Comparison of ENCODE assay signal across 15 cellular contexts in the genomic region with DNA sequence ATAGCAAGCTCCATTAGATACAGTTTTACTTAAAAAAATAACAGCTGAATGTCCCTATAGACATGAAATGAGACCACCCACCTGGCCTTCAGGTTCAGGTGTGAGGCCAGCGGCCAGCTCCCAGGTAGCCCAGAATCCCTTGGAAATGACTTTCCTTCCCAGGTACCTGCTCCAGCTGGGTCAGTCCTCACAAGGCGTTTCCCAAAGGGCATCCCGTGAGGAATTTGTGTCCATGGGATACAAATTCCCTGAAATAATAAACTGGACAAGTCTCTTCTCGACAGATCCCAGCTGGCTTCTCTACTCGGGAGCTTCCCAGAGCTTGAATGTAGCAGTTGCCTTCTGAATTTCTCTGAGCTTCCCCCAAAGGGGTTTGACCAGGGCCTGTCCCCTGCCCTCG.
DNase-seq lines count a peak whose midpoint lies in the region; ATAC-seq, FAIRE-seq and TF ChIP-seq lines count a peak whose summit lies in the region.
"Had no signal": no experiment of that assay in that cellular context is flagged by ENCODE, and none has a peak within 500 bp of the region (broad histone marks: within the 10 kb centered on the region; RNA-seq: fewer than 3 reads in every experiment).

No MANE protein-coding gene starts in this region.

- FAIRE-seq in urothelium cell line (lab: Jason Lieb, UNC) = no peak
- FAIRE-seq: kidney had no signal

- H3K27me3 ChIP-seq in right atrium auricular region (no peaks in the 10 kb centered on the region), heart right ventricle (no peaks in the 10 kb centered on the region), gastroesophageal sphincter (no peaks in the 10 kb centered on the region)
- H3K27me3 ChIP-seq: brain microvascular endothelial cell had no signal

- no peak for TF ChIP-seq POLR2A in gastroesophageal sphincter (IDR thresholded peaks at IDR 0.05)

- intact Hi-C loops in heart right ventricle (cut with DNase I) = loop anchor here in 1 of 10 donors (5.0 kb wide), 1 partner anchor 71 kb away; no protein-coding TSS in a partner anchor
- intact Hi-C loops in posterior vena cava (cut with DNase I) = loop anchor here (5.0 to 10.0 kb wide), 2 partner anchors 56 to 258 kb away; no protein-coding TSS in a partner anchor

- H3K4me1 ChIP-seq in right atrium auricular region (peaks cover 0 to 84% of the 10 kb centered on the region in 2 donors), heart right ventricle (peaks cover 9 to 98% (median 82%) of the 10 kb centered on the region in 9 donors), gastroesophageal sphincter (peaks cover 0 to 98% (median 62%) of the 10 kb centered on the region in 3 donors)

- no peak for ATAC-seq in heart right ventricle
- ATAC-seq in gastroesophageal sphincter = no peak
- ATAC-seq in GM18858 (IDR thresholded peaks at IDR 0.05; ENCODE audit: unreplicated experiment) = no peak

- no peak for TF ChIP-seq EP300 in gastroesophageal sphincter (IDR thresholded peaks at IDR 0.05)

- H3K27ac ChIP-seq in right atrium auricular region = peak overlapping the region; percentile 64 to 79
- peak overlapping the region in 3 of 10 donors; percentile 5 to 62 (median 11) for H3K27ac ChIP-seq in heart right ventricle
- peak overlapping the region in 3 of 4 donors; percentile 77 to 84 (median 83) for H3K27ac ChIP-seq in gastroesophageal sphincter
- H3K27ac ChIP-seq: brain microvascular endothelial cell had no signal

- WGBS in heart right ventricle, 2 donors = 64 to 74% methylated on average over 6 of the region's 6 CpGs
- WGBS in gastroesophageal sphincter (ENCODE audit: low coverage in 1 of 2), 2 donors = 5 to 83% methylated on average over 1 to 3 of the region's 6 CpGs

- H3K9me3 ChIP-seq in right atrium auricular region = no peaks in the 10 kb centered on the region
- H3K9me3 ChIP-seq in heart right ventricle = no peaks in the 10 kb centered on the region
- H3K9me3 ChIP-seq in gastroesophageal sphincter = no peaks in the 10 kb centered on the region

- no peak for DNase-seq in right atrium auricular region (ENCODE audit: low spot score)
- DNase-seq in heart right ventricle = no peak
- DNase-seq in posterior vena cava (ENCODE audit: low spot score) = peak; percentile 29
- DNase-seq in germinal center (ENCODE audit: low spot score) = no peak
- DNase-seq in urothelium cell line (ENCODE audit: low spot score) = no peak
- no peak for DNase-seq in KG1 (lab: John Stamatoyannopoulos, UW)
- DNase-seq: activated naive CD4-positive, alpha-beta T cell treated with anti-CD3 and anti-CD28 coated beads, Interleukin-2, amount 50 U/mL, for 16 hours; brain microvascular endothelial cell; H7; Karpas-422; kidney; NCI-H1417 treated with DMSO at 0.1 percent for 48 hours; NCI-H2227 treated with DMSO at 0.1 percent for 48 hours had no signal

- H3K36me3 ChIP-seq in right atrium auricular region (no peaks in the 10 kb centered on the region), heart right ventricle (no peaks in the 10 kb centered on the region), gastroesophageal sphincter (no peaks in the 10 kb centered on the region)
- H3K36me3 ChIP-seq: brain microvascular endothelial cell had no signal

- TF ChIP-seq CTCF in right atrium auricular region (IDR thresholded peaks at IDR 0.05) (no peak), heart right ventricle (IDR thresholded peaks at IDR 0.05) (no peak), gastroesophageal sphincter (IDR thresholded peaks at IDR 0.05) (no peak)

- H3K4me3 ChIP-seq in right atrium auricular region = no peak overlapping the region
- no peak overlapping the region for H3K4me3 ChIP-seq in heart right ventricle
- H3K4me3 ChIP-seq in gastroesophageal sphincter = no peak overlapping the region
